8 cellular contexts compared by ENCODE assay signal in genomic region chr4:165286619-165287340, GRCh38. TPM values are rescaled to one million over a fixed set of nuclear protein-coding genes. Genes with fewer than 3 reads are reported as not detected.
DNase-seq lines count a peak whose midpoint lies in the region; ATAC-seq, FAIRE-seq and TF ChIP-seq lines count a peak whose summit lies in the region.
"Not testable (repeated sequence)": the region's sequence is repeated elsewhere in the genome, so short reads cannot be mapped to it uniquely, and the experiment has no call there.

No MANE protein-coding gene starts in this region.

- CTCF ChIA-PET in CD4-positive, alpha-beta T cell (lab: Charles Lee), result not testable (repeated sequence)

- not testable (repeated sequence) for H3K9ac ChIP-seq in kidney (ENCODE audit: low read length in 2 of 2)

- not testable (repeated sequence) for H3K4me3 ChIP-seq in kidney (ENCODE audit: low read length in 2 of 2)

- not testable (repeated sequence) for H3K36me3 ChIP-seq in kidney (ENCODE audit: control insufficient read depth in 1 of 2, insufficient read depth in 2 of 2, low read length in 2 of 2)

- H3K9me3 Mint-ChIP-seq in CD4-positive, alpha-beta T cell; activated T-cell treated with anti-CD3 and anti-CD28 coated beads, Interleukin-2, amount 50 U/mL, for 4 hours: not testable (repeated sequence)

- peaks cover 40% of the 10 kb centered on the region for H3K4me1 Mint-ChIP-seq in CD4-positive, alpha-beta T cell (ENCODE audit: low read depth)
- H3K4me1 Mint-ChIP-seq in activated T-cell treated with anti-CD3 and anti-CD28 coated beads, Interleukin-2, amount 50 U/mL, for 4 hours (ENCODE audit: low read depth), result peaks cover 37% of the 10 kb centered on the region

- H3K4me3 Mint-ChIP-seq in CD4-positive, alpha-beta T cell, result peak overlapping the region; percentile 50
- H3K4me3 Mint-ChIP-seq in activated T-cell treated with anti-CD3 and anti-CD28 coated beads, Interleukin-2, amount 50 U/mL, for 4 hours, result peak overlapping the region; percentile 17

- H3K27me3 Mint-ChIP-seq in CD4-positive, alpha-beta T cell; activated T-cell treated with anti-CD3 and anti-CD28 coated beads, Interleukin-2, amount 50 U/mL, for 4 hours (ENCODE audit: low read depth): not testable (repeated sequence)

- H3K27ac Mint-ChIP-seq in CD4-positive, alpha-beta T cell, result peak overlapping the region; percentile 77

- intact Hi-C loops in CD4-positive, alpha-beta T cell (cut with DNase I, micrococcal nuclease); kidney (cut with DNase I): not testable (repeated sequence)

- not testable (repeated sequence) for ATAC-seq in CD4-positive, alpha-beta T cell (ENCODE audit: poor library complexity)
- ATAC-seq in GM18907 (IDR thresholded peaks at IDR 0.05; ENCODE audit: unreplicated experiment), result peak; percentile 72
- peak; percentile 69 for ATAC-seq in GM21447 (IDR thresholded peaks at IDR 0.05; ENCODE audit: unreplicated experiment)
- peak; percentile 68 for ATAC-seq in HG02884 (IDR thresholded peaks at IDR 0.05; ENCODE audit: unreplicated experiment)
- ATAC-seq in HG03354 (IDR thresholded peaks at IDR 0.05; ENCODE audit: poor library complexity, severe bottlenecking, unreplicated experiment), result peak; percentile 73
- peak in 1 of 2 donors; percentile 14 for ATAC-seq in activated T-cell treated with anti-CD3 and anti-CD28 coated beads, Interleukin-2, amount 50 U/mL, for 4 hours

- not testable (repeated sequence) for H3K27me3 ChIP-seq in CD4-positive, alpha-beta T cell (ENCODE audit: control insufficient read depth, insufficient read depth, low read length)

- not testable (repeated sequence) for TF ChIP-seq CTCF in CD4-positive, alpha-beta T cell (IDR thresholded peaks at IDR 0.05); kidney (IDR thresholded peaks at IDR 0.05; ENCODE audit: borderline replicate concordance, extremely low read depth, insufficient read depth)

- POLR2A ChIA-PET in CD4-positive, alpha-beta T cell (lab: Charles Lee), result not testable (repeated sequence)

- H3K36me3 Mint-ChIP-seq in CD4-positive, alpha-beta T cell (ENCODE audit: low read depth), result peaks cover 19% of the 10 kb centered on the region
- peaks cover 21% of the 10 kb centered on the region for H3K36me3 Mint-ChIP-seq in activated T-cell treated with anti-CD3 and anti-CD28 coated beads, Interleukin-2, amount 50 U/mL, for 4 hours (ENCODE audit: insufficient read depth)

- not testable (repeated sequence) for H3K4me1 ChIP-seq in kidney (ENCODE audit: control insufficient read depth in 1 of 2, insufficient read depth in 1 of 2, low read depth in 1 of 2, low read length in 2 of 2)

- not testable (repeated sequence) for H3K9me3 ChIP-seq in CD4-positive, alpha-beta T cell (ENCODE audit: control insufficient read depth, low read length); kidney (ENCODE audit: control insufficient read depth in 1 of 2, low read length in 2 of 2)

- not testable (repeated sequence) for DNase-seq in CD4-positive, alpha-beta T cell; activated T-cell treated with anti-CD3 and anti-CD28 coated beads, Interleukin-2, amount 50 U/mL, for 4 hours; kidney
- peak; percentile 6 for DNase-seq in NOMO-1 treated with dmso at 0.1 percent for 144 hours (lab: John Stamatoyannopoulos, UW; ENCODE audit: unreplicated experiment)

- FAIRE-seq in kidney (lab: Jason Lieb, UNC), result peak; percentile 27

- peak overlapping the region; percentile 21 for H3K27ac ChIP-seq in CD4-positive, alpha-beta T cell (ENCODE audit: low read depth, low read length)
- H3K27ac ChIP-seq in kidney (ENCODE audit: low read depth in 2 of 2, low read length in 2 of 2), result not testable (repeated sequence)

RNA-seq across cellular contexts. Expression of gene MSMO1, which starts 40.7 kb away (rescaled TPM):
- total RNA-seq in CD4-positive, alpha-beta T cell, result 10 to 100 TPM; 13.3 to 15.1 TPM
- 10 to 100 TPM; 17.7 to 26.3 (median 24.0) TPM for total RNA-seq in activated T-cell treated with anti-CD3 and anti-CD28 coated beads, Interleukin-2, amount 50 U/mL, for 4 hours
- 32.4 TPM for total RNA-seq in kidney
- polyA plus RNA-seq in kidney (ENCODE audit: insufficient read depth, low read depth, low replicate concordance), result 91.4 TPM
